ENCODE assay signal across 8 cellular contexts in genomic region chr17:81512984-81513668, GRCh38. TPM values are rescaled to one million over a fixed set of nuclear protein-coding genes. Genes with fewer than 3 reads are reported as not detected.
DNase-seq lines count a peak whose midpoint lies in the region; ATAC-seq and TF ChIP-seq lines count a peak whose summit lies in the region.

No MANE protein-coding gene starts in this region.

- intact Hi-C loops in CD4-positive, alpha-beta T cell (cut with DNase I, micrococcal nuclease), result loop anchor here in 1 of 2 experiments (2.0 to 10.0 kb wide), 6 partner anchors 24 to 1248 kb away; partner anchors contain the start of genes FAAP100, P4HB, RNF213 and SLC38A10
- intact Hi-C loops in esophagus muscularis mucosa (cut with DNase I), result loop anchor here (5.0 kb wide), 1 partner anchor 116 kb away; the partner anchor contains the start of gene BAHCC1
- intact Hi-C loops in naive thymus-derived CD4-positive, alpha-beta T cell (cut with micrococcal nuclease), result loop anchor here (1.0 to 10.0 kb wide), 11 partner anchors 26 to 1701 kb away; partner anchors contain the start of genes ARL16 (in 2 of the 2), BAHCC1 (in 2 of the 2), HGS (in 2 of the 2) and P4HB (in 2 of the 2)

- no peaks in the 10 kb centered on the region for H3K27me3 Mint-ChIP-seq in CD4-positive, alpha-beta T cell
- H3K27me3 Mint-ChIP-seq in naive thymus-derived CD4-positive, alpha-beta T cell, result peaks cover 0 to 7% (median 0%) of the 10 kb centered on the region in 5 donors

- peak in 8 of 10 experiments; percentile 39 to 62 (median 43) for DNase-seq in CD4-positive, alpha-beta T cell
- peak; percentile 92 for DNase-seq in H7
- peak; percentile 83 for DNase-seq in NCI-H345 (lab: John Stamatoyannopoulos, UW)
- DNase-seq in activated T-cell treated with anti-CD3 and anti-CD28 coated beads, Interleukin-2, amount 50 U/mL, for 1 hour, result peak; percentile 72
- peak; percentile 95 for DNase-seq in esophagus muscularis mucosa (ENCODE audit: extremely low spot score)
- DNase-seq in naive thymus-derived CD4-positive, alpha-beta T cell, result peak in 7 of 9 donors; percentile 37 to 64 (median 53)
- peak; percentile 58 to 66 for DNase-seq in tibial nerve (ENCODE audit: low spot score in 2 of 2)
- DNase-seq in NCI-H2029 (lab: John Stamatoyannopoulos, UW), result no peak

- H3K4me1 ChIP-seq in esophagus muscularis mucosa (peaks cover 34 to 67% (median 55%) of the 10 kb centered on the region in 4 donors), tibial nerve (peaks cover 0 to 53% (median 41%) of the 10 kb centered on the region in 4 donors)
- H3K4me1 ChIP-seq in naive thymus-derived CD4-positive, alpha-beta T cell (ENCODE audit: control insufficient read depth in 2 of 2, insufficient read depth in 2 of 2, low read length in 2 of 2), result peaks cover 12 to 35% of the 10 kb centered on the region in 2 donors

- peak overlapping the region; percentile 90 for H3K27ac Mint-ChIP-seq in CD4-positive, alpha-beta T cell
- H3K27ac Mint-ChIP-seq in naive thymus-derived CD4-positive, alpha-beta T cell, result peak overlapping the region; percentile 80 to 95 (median 88)

- peak overlapping the region; percentile 72 for H3K27ac ChIP-seq in CD4-positive, alpha-beta T cell (ENCODE audit: low read depth, low read length)
- H3K27ac ChIP-seq in esophagus muscularis mucosa (replicated peaks in 1 of 4) (peak overlapping the region; percentile 100), tibial nerve (peak overlapping the region; percentile 96 to 100 (median 100))
- H3K27ac ChIP-seq in naive thymus-derived CD4-positive, alpha-beta T cell (ENCODE audit: low read depth, low read length), result peak overlapping the region; percentile 79

- CTCF ChIA-PET in CD4-positive, alpha-beta T cell (lab: Charles Lee), result interaction anchor here (1.9 kb wide), 1 partner anchor 29 kb away, joined by 10 read pairs; no protein-coding TSS in a partner anchor
- CTCF ChIA-PET in naive thymus-derived CD4-positive, alpha-beta T cell (lab: Charles Lee), result no interaction called here

- POLR2A ChIA-PET in CD4-positive, alpha-beta T cell (lab: Charles Lee), result interaction anchor here (0.7 to 9.3 kb wide), 15 partner anchors 13 to 290 kb away, joined by 3 to 93 read pairs (median 5); partner anchors contain the start of genes ARL16, BAHCC1, CCDC137 and CEP131
- POLR2A ChIA-PET in naive thymus-derived CD4-positive, alpha-beta T cell (lab: Charles Lee), result interaction anchor here (0.7 to 7.5 kb wide), 12 partner anchors 10 to 521 kb away, joined by 3 to 65 read pairs (median 4); partner anchors contain the start of genes CEP131, CHMP6, FAAP100 and NDUFAF8

- TF ChIP-seq POLR2A in esophagus muscularis mucosa (IDR thresholded peaks at IDR 0.05; ENCODE audit: low read depth), result peak; percentile 67
- peak; percentile 39 to 95 for TF ChIP-seq POLR2A in tibial nerve (IDR thresholded peaks at IDR 0.05)

- H3K9me3 Mint-ChIP-seq in CD4-positive, alpha-beta T cell, result no peaks in the 10 kb centered on the region
- H3K9me3 Mint-ChIP-seq in naive thymus-derived CD4-positive, alpha-beta T cell, result peaks cover 0 to 19% (median 0%) of the 10 kb centered on the region in 11 donors

- no peaks in the 10 kb centered on the region for H3K9me3 ChIP-seq in CD4-positive, alpha-beta T cell (ENCODE audit: control insufficient read depth, low read length)
- H3K9me3 ChIP-seq in esophagus muscularis mucosa (no peaks in the 10 kb centered on the region), tibial nerve (no peaks in the 10 kb centered on the region)
- H3K9me3 ChIP-seq in naive thymus-derived CD4-positive, alpha-beta T cell (ENCODE audit: control insufficient read depth in 2 of 3, low read length in 3 of 3), result no peaks in the 10 kb centered on the region

- no peaks in the 10 kb centered on the region for H3K27me3 ChIP-seq in CD4-positive, alpha-beta T cell (ENCODE audit: control insufficient read depth, insufficient read depth, low read length)
- H3K27me3 ChIP-seq in H7 (ENCODE audit: control insufficient read depth, insufficient read depth, low read length), result no peaks in the 10 kb centered on the region
- no peaks in the 10 kb centered on the region for H3K27me3 ChIP-seq in esophagus muscularis mucosa
- H3K27me3 ChIP-seq in naive thymus-derived CD4-positive, alpha-beta T cell (ENCODE audit: control insufficient read depth in 2 of 2, insufficient read depth in 2 of 2, low read length in 2 of 2), result no peaks in the 10 kb centered on the region
- no peaks in the 10 kb centered on the region for H3K27me3 ChIP-seq in tibial nerve

- H3K36me3 ChIP-seq in H7 (replicated peaks; ENCODE audit: control insufficient read depth, insufficient read depth, low read length) (peaks cover 25% of the 10 kb centered on the region), esophagus muscularis mucosa (peaks cover 30 to 43% (median 38%) of the 10 kb centered on the region in 4 donors), tibial nerve (peaks cover 0 to 43% (median 17%) of the 10 kb centered on the region in 3 donors)
- peaks cover 19 to 34% (median 22%) of the 10 kb centered on the region in 3 experiments for H3K36me3 ChIP-seq in naive thymus-derived CD4-positive, alpha-beta T cell (ENCODE audit: control insufficient read depth in 2 of 3, insufficient read depth in 3 of 3, low read length in 3 of 3)

- peaks cover 57% of the 10 kb centered on the region for H3K4me1 Mint-ChIP-seq in CD4-positive, alpha-beta T cell (ENCODE audit: low read depth)
- H3K4me1 Mint-ChIP-seq in naive thymus-derived CD4-positive, alpha-beta T cell, result peaks cover 19 to 52% (median 48%) of the 10 kb centered on the region in 7 donors

- H3K4me3 Mint-ChIP-seq in CD4-positive, alpha-beta T cell, result peak overlapping the region; percentile 95
- H3K4me3 Mint-ChIP-seq in naive thymus-derived CD4-positive, alpha-beta T cell, result peak overlapping the region; percentile 86 to 98 (median 90)

- TF ChIP-seq CTCF in CD4-positive, alpha-beta T cell (IDR thresholded peaks at IDR 0.05), result no peak
- TF ChIP-seq CTCF in esophagus muscularis mucosa (IDR thresholded peaks at IDR 0.05) (no peak), tibial nerve (IDR thresholded peaks at IDR 0.05) (peak in 2 of 5 experiments; percentile 24 to 49)

- TF ChIP-seq EP300 in esophagus muscularis mucosa (IDR thresholded peaks at IDR 0.05), result no peak
- TF ChIP-seq EP300 in tibial nerve (IDR thresholded peaks at IDR 0.05), result peak in 1 of 2 donors; percentile 7

- WGBS in esophagus muscularis mucosa, result 9% methylated on average over 23 of the region's 68 CpGs
- 0 to 1% methylated on average over 12 to 24 of the region's 68 CpGs for WGBS in tibial nerve, 2 donors

- H3K4me3 ChIP-seq in H7 (ENCODE audit: insufficient read depth, low read depth, low read length) (peak overlapping the region; percentile 81), esophagus muscularis mucosa (peak overlapping the region; percentile 88 to 94 (median 91)), tibial nerve (peak overlapping the region; percentile 86 to 96 (median 92))
- peak overlapping the region; percentile 75 for H3K4me3 ChIP-seq in naive thymus-derived CD4-positive, alpha-beta T cell (ENCODE audit: low read length)

- ATAC-seq in CD4-positive, alpha-beta T cell (ENCODE audit: poor library complexity), result peak; percentile 20
- ATAC-seq in naive thymus-derived CD4-positive, alpha-beta T cell, result peak; percentile 39

- peaks cover 43% of the 10 kb centered on the region for H3K36me3 Mint-ChIP-seq in CD4-positive, alpha-beta T cell (ENCODE audit: low read depth)
- H3K36me3 Mint-ChIP-seq in naive thymus-derived CD4-positive, alpha-beta T cell, result peaks cover 10 to 46% (median 34%) of the 10 kb centered on the region in 5 donors

RNA-seq across cellular contexts. Expression of gene ACTG1, which starts 0.5 kb away (rescaled TPM):
- total RNA-seq in CD4-positive, alpha-beta T cell, result 1,000 to 10,000 TPM; 1,296 to 1,318 TPM
- total RNA-seq in H7 (2014; rRNA removed; shearing (Covaris generic)), result 5,543 and 5,789 TPM in 2 replicates
- total RNA-seq in esophagus muscularis mucosa (1,000 to 10,000 TPM in 3 of 4 donors, 100 to 1,000 TPM in 1; 972 to 1,850 (median 1,126) TPM), tibial nerve (1,000 to 10,000 TPM; 2,372 to 2,875 (median 2,670) TPM)
- total RNA-seq in naive thymus-derived CD4-positive, alpha-beta T cell, result 1,000 to 10,000 TPM in 4 of 5 experiments, 100 to 1,000 TPM in 1; 971 to 4,639 (median 1,185) TPM
- polyA plus RNA-seq in naive thymus-derived CD4-positive, alpha-beta T cell, result 1,000 to 10,000 TPM; 1,098 to 1,433 TPM

RNA-seq across cellular contexts. Expression of gene FSCN2, which starts 15.1 kb away (rescaled TPM):
- 1 to 10 TPM; 1.0 to 1.1 TPM for total RNA-seq in CD4-positive, alpha-beta T cell
- total RNA-seq in H7 (2014; rRNA removed; shearing (Covaris generic)), result 0.33 TPM in 1 of 2 replicates, not detected in the other
- total RNA-seq in esophagus muscularis mucosa, result 1 to 10 TPM; 1.2 to 2.4 (median 1.7) TPM
- 1 to 10 TPM in 2 of 5 experiments, under 1 TPM in 3; 0.56 to 1.6 (median 0.70) TPM for total RNA-seq in naive thymus-derived CD4-positive, alpha-beta T cell
- not detected for polyA plus RNA-seq in naive thymus-derived CD4-positive, alpha-beta T cell
- 1 to 10 TPM in 3 of 4 donors, under 1 TPM in 1; 0.42 to 4.4 (median 3.7) TPM for total RNA-seq in tibial nerve

RNA-seq across cellular contexts. Expression of gene FAAP100, which starts 39.0 kb away (rescaled TPM):
- 10 to 100 TPM; 18.7 to 19.7 TPM for total RNA-seq in CD4-positive, alpha-beta T cell
- 40.4 and 46.6 TPM in 2 replicates for total RNA-seq in H7 (2014; rRNA removed; shearing (Covaris generic))
- 10 to 100 TPM; 13.7 to 33.3 (median 18.6) TPM for total RNA-seq in esophagus muscularis mucosa
- total RNA-seq in naive thymus-derived CD4-positive, alpha-beta T cell, result 10 to 100 TPM; 28.8 to 57.0 (median 43.6) TPM
- 10 to 100 TPM in 1 of 2 donors, 1 to 10 TPM in 1; 9.0 to 20.1 TPM for polyA plus RNA-seq in naive thymus-derived CD4-positive, alpha-beta T cell
- 10 to 100 TPM; 20.1 to 41.7 (median 26.7) TPM for total RNA-seq in tibial nerve
